Comparison of ENCODE assay signal across 14 cellular contexts in genomic region chr3:143283432-143284128, GRCh38.
A peak's percentile ranks its signal among the peaks of the same experiment; 100 is the strongest.
DNase-seq lines count a peak whose midpoint lies in the region; ATAC-seq, FAIRE-seq and TF ChIP-seq lines count a peak whose summit lies in the region.
"Had no signal": no experiment of that assay in that cellular context is flagged by ENCODE, and none has a peak within 500 bp of the region (broad histone marks: within the 10 kb centered on the region; RNA-seq: fewer than 3 reads in every experiment).

No MANE protein-coding gene starts in this region.

- H3K36me3 Mint-ChIP-seq in activated naive CD4-positive, alpha-beta T cell treated with anti-CD3 and anti-CD28 coated beads for 36 hours (ENCODE audit: low read depth), result no peaks in the 10 kb centered on the region
- H3K36me3 Mint-ChIP-seq: mesothelial cell of epicardium; stimulated activated memory B cell treated with anti-CD40 and anti-IgM and Interleukin-4, amounts not matched to agents 10 μg/mL and 1 μg/mL and 100 μg/mL, for 72 hours had no signal

- in situ Hi-C loops in K562 (cut with MboI), result no loop called here

- TF ChIP-seq RAD21 in K562 (CRISPR knock-in tag; conservative IDR thresholded peaks at IDR 0.05 in 1 of 2, IDR thresholded peaks at IDR 0.05 in 1 of 2), result no peak

- no peaks in the 10 kb centered on the region for H3F3A ChIP-seq in PC-9 (ENCODE audit: insufficient read depth, low read depth)

- peaks cover 3% of the 10 kb centered on the region for H3K9me3 Mint-ChIP-seq in activated naive CD4-positive, alpha-beta T cell treated with anti-CD3 and anti-CD28 coated beads for 36 hours
- H3K9me3 Mint-ChIP-seq: mesothelial cell of epicardium; stimulated activated memory B cell treated with anti-CD40 and anti-IgM and Interleukin-4, amounts not matched to agents 10 μg/mL and 1 μg/mL and 100 μg/mL, for 72 hours had no signal

- no peak overlapping the region for H3K4me3 Mint-ChIP-seq in activated naive CD4-positive, alpha-beta T cell treated with anti-CD3 and anti-CD28 coated beads for 36 hours
- H3K4me3 Mint-ChIP-seq: activated naive CD8-positive, alpha-beta T cell treated with anti-CD3 and anti-CD28 coated beads, Interleukin-2, amount 10 ng/mL, durations not matched to agents 7 days and 5 days; mesothelial cell of epicardium; stimulated activated memory B cell treated with anti-CD40 and anti-IgM and Interleukin-4, amounts not matched to agents 10 μg/mL and 1 μg/mL and 100 μg/mL, for 72 hours had no signal

- H2AFZ ChIP-seq in K562 (ENCODE audit: low read depth, low read length), result peak overlapping the region; percentile 69
- no peak overlapping the region for H2AFZ ChIP-seq in PC-9

- peak; percentile 15 for DNase-seq in activated naive CD4-positive, alpha-beta T cell treated with anti-CD3 and anti-CD28 coated beads for 36 hours
- DNase-seq in activated naive CD4-positive, alpha-beta T cell (lab: John Stamatoyannopoulos, UW), result no peak
- DNase-seq in RCC 7860 (ENCODE audit: low spot score), result no peak
- peak; percentile 73 to 97 (median 86) for DNase-seq in K562 (ENCODE audit: extremely low read depth in 1 of 4, low spot score in 3 of 4)
- DNase-seq in stimulated activated naive CD8-positive, alpha-beta T cell treated with anti-CD3 and anti-CD28 coated beads, Interleukin-15, Interleukin-2, amounts not matched to agents 100 U/mL and 50 U/mL, for 24 hours, result peak; percentile 36
- DNase-seq in PC-9, result no peak
- DNase-seq: activated CD8-positive, alpha-beta memory T cell treated with anti-CD3 and anti-CD28 coated beads for 24 hours; activated naive CD8-positive, alpha-beta T cell treated with anti-CD3 and anti-CD28 coated beads, Interleukin-2, amount 10 ng/mL, durations not matched to agents 7 days and 5 days; NCI-H2171; T-helper 1 cell had no signal

- no TSS peak for BruUV-seq in K562 (replicated peaks; lab: Mats Ljungman, UMichigan)
- no TSS peak for BruUV-seq in PC-9 (replicated peaks; lab: Mats Ljungman, UMichigan)

- no peaks in the 10 kb centered on the region for H3K9me2 ChIP-seq in PC-9 (ENCODE audit: insufficient read depth)

- no peak overlapping the region for H3K27ac Mint-ChIP-seq in activated naive CD4-positive, alpha-beta T cell treated with anti-CD3 and anti-CD28 coated beads for 36 hours
- H3K27ac Mint-ChIP-seq: activated naive CD8-positive, alpha-beta T cell treated with anti-CD3 and anti-CD28 coated beads, Interleukin-2, amount 10 ng/mL, durations not matched to agents 7 days and 5 days; mesothelial cell of epicardium; stimulated activated memory B cell treated with anti-CD40 and anti-IgM and Interleukin-4, amounts not matched to agents 10 μg/mL and 1 μg/mL and 100 μg/mL, for 72 hours had no signal

- no peaks in the 10 kb centered on the region for H3K9me3 ChIP-seq in K562 (replicated peaks; ENCODE audit: control insufficient read depth, insufficient read depth, low read depth, low read length)
- H3K9me3 ChIP-seq in PC-9 (ENCODE audit: insufficient read depth, low read depth), result no peaks in the 10 kb centered on the region

- no peaks in the 10 kb centered on the region for H3K79me2 ChIP-seq in K562 (ENCODE audit: control insufficient read depth, insufficient read depth, low read length)
- no peaks in the 10 kb centered on the region for H3K79me2 ChIP-seq in PC-9 (ENCODE audit: low read depth)

- H3K9me1 ChIP-seq in K562 (ENCODE audit: control insufficient read depth, insufficient read depth, low read length), result no peaks in the 10 kb centered on the region

- peak overlapping the region; percentile 56 for H3K27ac ChIP-seq in K562 (ENCODE audit: extremely low read depth, low read depth, low read length)
- no peak overlapping the region for H3K27ac ChIP-seq in PC-9

- H3K36me3 ChIP-seq in K562 (ENCODE audit: control insufficient read depth, insufficient read depth, low read length) (no peaks in the 10 kb centered on the region), PC-9 (ENCODE audit: low read depth) (no peaks in the 10 kb centered on the region)

- H3K4me2 ChIP-seq in K562 (ENCODE audit: insufficient read depth, low read length), result peak overlapping the region; percentile 62
- H3K4me2 ChIP-seq in PC-9, result no peak overlapping the region

- no peak for TF ChIP-seq POLR2A in K562 (conservative IDR thresholded peaks at IDR 0.05)

- peak; percentile 95 for ATAC-seq in K562
- ATAC-seq in stimulated activated naive CD8-positive, alpha-beta T cell treated with anti-CD3 and anti-CD28 coated beads, Interleukin-15, Interleukin-2, amounts not matched to agents 100 U/mL and 50 U/mL, for 24 hours, result peak; percentile 90
- no peak for ATAC-seq in GM18517 (IDR thresholded peaks at IDR 0.05; ENCODE audit: unreplicated experiment)
- ATAC-seq in HG03460 (IDR thresholded peaks at IDR 0.05; ENCODE audit: unreplicated experiment), result no peak
- ATAC-seq: stimulated activated memory B cell treated with anti-CD40 and anti-IgM and Interleukin-4, amounts not matched to agents 10 μg/mL and 1 μg/mL and 100 μg/mL, for 72 hours had no signal

- no peaks in the 10 kb centered on the region for H3K27me3 Mint-ChIP-seq in activated naive CD4-positive, alpha-beta T cell treated with anti-CD3 and anti-CD28 coated beads for 36 hours (ENCODE audit: low read depth)
- H3K27me3 Mint-ChIP-seq: activated naive CD8-positive, alpha-beta T cell treated with anti-CD3 and anti-CD28 coated beads, Interleukin-2, amount 10 ng/mL, durations not matched to agents 7 days and 5 days; stimulated activated memory B cell treated with anti-CD40 and anti-IgM and Interleukin-4, amounts not matched to agents 10 μg/mL and 1 μg/mL and 100 μg/mL, for 72 hours had no signal

- peaks cover 14% of the 10 kb centered on the region for H3K4me1 Mint-ChIP-seq in activated naive CD4-positive, alpha-beta T cell treated with anti-CD3 and anti-CD28 coated beads for 36 hours (ENCODE audit: low read depth)
- H3K4me1 Mint-ChIP-seq: stimulated activated memory B cell treated with anti-CD40 and anti-IgM and Interleukin-4, amounts not matched to agents 10 μg/mL and 1 μg/mL and 100 μg/mL, for 72 hours had no signal

- FAIRE-seq in RCC 7860 (lab: Jason Lieb, UNC) (peak; percentile 58), K562 (lab: Jason Lieb, UNC) (peak; percentile 99)

- 4% methylated on average over 4 of the region's 4 CpGs for WGBS in K562 (ENCODE audit: insufficient coverage, low coverage, missing lambda C conversion rate)

- POLR2A ChIA-PET in K562 (lab: Yijun Ruan, JAX), result interaction anchor here (0.6 to 0.9 kb wide), 2 partner anchors 11 to 653 kb away, joined by 3 to 6 read pairs; no protein-coding TSS in a partner anchor
- POLR2A ChIA-PET in PC-9 (lab: Charles Lee; ENCODE audit: unreplicated experiment), result no interaction called here

- TF ChIP-seq CTCF in K562 (IDR thresholded peaks at IDR 0.05 in 2 of 3, conservative IDR thresholded peaks at IDR 0.05 in 1 of 3; ENCODE audit: insufficient read depth in 2 of 3, low read depth in 1 of 3, low read length in 3 of 3), result 0 out of 6 replicates have a peak, but pooled peaks of 1 of the 3 experiments have one; percentile 3
- no peak for TF ChIP-seq CTCF in PC-9 (conservative IDR thresholded peaks at IDR 0.05)

- no peaks in the 10 kb centered on the region for H4K20me1 ChIP-seq in K562 (replicated peaks; ENCODE audit: control insufficient read depth, insufficient read depth, low read length)
- no peaks in the 10 kb centered on the region for H4K20me1 ChIP-seq in PC-9 (ENCODE audit: insufficient read depth)

- H3K9ac ChIP-seq in K562 (ENCODE audit: insufficient read depth in 1 of 2, low read depth in 2 of 2, low read length in 2 of 2), result peak overlapping the region in 1 of 2 experiments; percentile 32; a peak in 2 of 4 replicates

- H3K4me3 ChIP-seq in K562 (no peak overlapping the region), PC-9 (no peak overlapping the region)

- peak; percentile 89; the same call in 1 of the 2 replicates for TF ChIP-seq EP300 in K562 (IDR thresholded peaks at IDR 0.05; ENCODE audit: low read length)

- H3K4me1 ChIP-seq in K562 (replicated peaks in 1 of 2; ENCODE audit: control insufficient read depth in 2 of 2, insufficient read depth in 2 of 2, low read length in 2 of 2) (peaks cover 6 to 41% of the 10 kb centered on the region in 2 experiments; a peak in 3 of 5 replicates), PC-9 (replicated peaks; ENCODE audit: insufficient read depth) (no peaks in the 10 kb centered on the region)

- CTCF ChIA-PET in activated naive CD4-positive, alpha-beta T cell treated with anti-CD3 and anti-CD28 coated beads for 36 hours (lab: Charles Lee), result interaction anchor here (0.6 kb wide), 1 partner anchor 786 kb away, joined by 7 read pairs; no protein-coding TSS in a partner anchor
- CTCF ChIA-PET in K562 (lab: Yijun Ruan, JAX; ENCODE audit: low intra/inter-chr PET ratio) (interaction anchor here (0.6 kb wide), 1 partner anchor 149 kb away, joined by 3 read pairs; no protein-coding TSS in a partner anchor), PC-9 (lab: Charles Lee) (no interaction called here)

- H3K27me3 ChIP-seq in K562 (ENCODE audit: control insufficient read depth in 2 of 2, insufficient read depth in 2 of 2, low read length in 2 of 2) (no peaks in the 10 kb centered on the region), PC-9 (ENCODE audit: insufficient read depth, low read depth) (no peaks in the 10 kb centered on the region)

- intact Hi-C loops in activated naive CD4-positive, alpha-beta T cell treated with anti-CD3 and anti-CD28 coated beads for 36 hours (cut with micrococcal nuclease), result loop anchor here (1.0 kb wide), 1 partner anchor 7 kb away; no protein-coding TSS in a partner anchor
- intact Hi-C loops in K562 (cut with micrococcal nuclease) (loop anchor here (1.0 kb wide), 1 partner anchor 198 kb away; no protein-coding TSS in a partner anchor), PC-9 (cut with micrococcal nuclease; ENCODE audit: unreplicated experiment) (no loop called here)

TF ChIP-seq in K562, 482 proteins besides CTCF, POLR2A, EP300 and RAD21 (continues in another document):
- TF ChIP-seq ZEB2 (IDR thresholded peaks at IDR 0.05), result no peak
- TF ChIP-seq THRAP3 (IDR thresholded peaks at IDR 0.05; ENCODE audit: borderline replicate concordance), result no peak
- no peak for TF ChIP-seq ZNF282 (CRISPR knock-in tag; IDR thresholded peaks at IDR 0.05)
- no peak for TF ChIP-seq ELF2 (CRISPR knock-in tag; IDR thresholded peaks at IDR 0.05)
- no peak for TF ChIP-seq YY1 (IDR thresholded peaks at IDR 0.05; ENCODE audit: borderline replicate concordance in 1 of 3, control insufficient read depth in 1 of 3, extremely low read depth in 1 of 3, insufficient read depth in 3 of 3, insufficient read length in 1 of 3, insufficient replicate concordance in 2 of 3, low read depth in 1 of 3, low read length in 2 of 3)
- no peak for TF ChIP-seq KLF10 (CRISPR knock-in tag; IDR thresholded peaks at IDR 0.05)
- no peak for TF ChIP-seq ESRRA (IDR thresholded peaks at IDR 0.05; ENCODE audit: borderline replicate concordance, low read depth)
- no peak for TF ChIP-seq SRSF3 (IDR thresholded peaks at IDR 0.05; ENCODE audit: insufficient read depth, low read length)
- no peak for TF ChIP-seq FOXJ2 (tag; IDR thresholded peaks at IDR 0.05)
- no peak for TF ChIP-seq RBM34 (IDR thresholded peaks at IDR 0.05; ENCODE audit: borderline replicate concordance, insufficient read depth, low read length)
- no peak for TF ChIP-seq YBX1 (IDR thresholded peaks at IDR 0.05)
- no peak for TF ChIP-seq WHSC1 (IDR thresholded peaks at IDR 0.05; ENCODE audit: low read length)

Comparison
In these comparisons a context has a peak if more than half of its experiments do, and no peak if none do; other contexts are left out.
1. DNase-seq: peak in activated naive CD4-positive, alpha-beta T cell treated with anti-CD3 and anti-CD28 coated beads for 36 hours (single experiment), K562 (4 of 4) and stimulated activated naive CD8-positive, alpha-beta T cell treated with anti-CD3 and anti-CD28 coated beads, Interleukin-15, Interleukin-2, amounts not matched to agents 100 U/mL and 50 U/mL, for 24 hours (single experiment); none in activated naive CD4-positive, alpha-beta T cell (0 of 4), RCC 7860 (single experiment) and PC-9 (0 of 2).
2. ATAC-seq: peak in K562 (single experiment) and stimulated activated naive CD8-positive, alpha-beta T cell treated with anti-CD3 and anti-CD28 coated beads, Interleukin-15, Interleukin-2, amounts not matched to agents 100 U/mL and 50 U/mL, for 24 hours (single experiment); none in GM18517 (single experiment) and HG03460 (single experiment).